Comparison of ENCODE assay signal across 25 cellular contexts in the genomic region with DNA sequence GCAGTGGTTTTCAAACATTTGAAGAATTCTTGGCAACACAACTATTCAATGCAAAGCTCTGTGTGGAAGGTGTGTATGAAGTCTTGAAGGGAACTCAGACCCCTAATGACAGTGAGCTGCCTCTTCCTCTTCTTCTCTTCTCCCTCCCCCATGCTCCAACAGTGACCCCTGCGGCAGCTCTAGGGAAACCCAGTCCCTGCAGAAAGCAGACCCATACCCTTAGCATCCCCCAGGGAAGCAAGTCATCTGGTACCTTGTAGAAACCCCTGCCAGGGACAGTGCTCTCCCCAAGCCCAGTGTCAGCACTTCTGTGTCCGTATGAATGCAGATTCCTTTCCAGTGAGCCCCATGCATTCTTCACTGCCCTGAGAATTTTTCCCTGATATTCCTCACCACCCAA.
DNase-seq lines count a peak whose midpoint lies in the region; ATAC-seq and TF ChIP-seq lines count a peak whose summit lies in the region.
"Had no signal": no experiment of that assay in that cellular context is flagged by ENCODE, and none has a peak within 500 bp of the region (broad histone marks: within the 10 kb centered on the region; RNA-seq: fewer than 3 reads in every experiment).

No MANE protein-coding gene starts in this region.

- no peaks in the 10 kb centered on the region for H3K79me2 ChIP-seq in HCT116 (ENCODE audit: insufficient read depth, low read length)

- peaks cover 36% of the 10 kb centered on the region for H3K9me3 Mint-ChIP-seq in WTC11

- no peaks in the 10 kb centered on the region for H3K4me1 ChIP-seq in HCT116 (ENCODE audit: control insufficient read depth in 1 of 2, insufficient read depth in 2 of 2, low read length in 2 of 2)
- H3K4me1 ChIP-seq: ascending aorta, heart right ventricle, psoas muscle had no signal

- H3K4me2 ChIP-seq in HCT116 (ENCODE audit: low read length): no peak overlapping the region

- no peak for TF ChIP-seq RAD21 in HCT116 (IDR thresholded peaks at IDR 0.05; ENCODE audit: low read depth)

- ATAC-seq in HCT116 (no peak), WTC11 (peak; percentile 70), GM18861 (IDR thresholded peaks at IDR 0.05; ENCODE audit: unreplicated experiment) (no peak)
- ATAC-seq: activated CD4-positive, alpha-beta T cell treated with anti-CD3 and anti-CD28 coated beads for 36 hours; activated naive CD4-positive, alpha-beta T cell treated with anti-CD3 and anti-CD28 coated beads, Interleukin-2, amount 50 U/mL, for 72 hours; CD8-positive, alpha-beta T cell; heart right ventricle; psoas muscle; T-cell had no signal

- POLR2A ChIA-PET in HCT116 (lab: Charles Lee) (no interaction called here), WTC11 (lab: Charles Lee) (interaction anchor here (0.5 to 0.7 kb wide), 3 partner anchors 247 to 428 kb away, joined by 3 to 4 read pairs (median 4); no protein-coding TSS in a partner anchor)

- H3K36me3 ChIP-seq in GM06990 (ENCODE audit: control insufficient read depth, insufficient read depth, low read length) (no peaks in the 10 kb centered on the region), HCT116 (ENCODE audit: control insufficient read depth in 1 of 2, insufficient read depth in 2 of 2, low read length in 2 of 2) (no peaks in the 10 kb centered on the region)
- H3K36me3 ChIP-seq: ascending aorta, heart right ventricle, neutrophil had no signal

- H3K36me3 Mint-ChIP-seq in WTC11: peaks cover 28% of the 10 kb centered on the region
- H3K36me3 Mint-ChIP-seq: activated naive CD4-positive, alpha-beta T cell treated with anti-CD3 and anti-CD28 coated beads, Interleukin-2, amount 50 U/mL, for 72 hours; CD8-positive, alpha-beta T cell; immature natural killer cell; stimulated activated effector memory CD8-positive, alpha-beta T cell treated with anti-CD3 and anti-CD28 coated beads, Interleukin-12 subunit alpha, Interleukin-12 subunit beta, amount 100 ng/mL, for 72 hours; T-cell had no signal

- H3K27me3 Mint-ChIP-seq in WTC11 (ENCODE audit: low read depth): peaks cover 3% of the 10 kb centered on the region; the same call in 1 of the 2 replicates
- H3K27me3 Mint-ChIP-seq: activated CD4-positive, alpha-beta T cell treated with anti-CD3 and anti-CD28 coated beads for 36 hours had no signal

- no peaks in the 10 kb centered on the region for H4K20me1 ChIP-seq in HCT116 (ENCODE audit: insufficient read depth)

- no peaks in the 10 kb centered on the region for H3K9me3 ChIP-seq in HCT116 (ENCODE audit: control insufficient read depth in 1 of 2, insufficient read depth in 1 of 2, low read depth in 1 of 2, low read length in 2 of 2)
- H3K9me3 ChIP-seq: ascending aorta, heart right ventricle, neutrophil, psoas muscle had no signal

- no peak overlapping the region for H3K9ac ChIP-seq in HCT116 (ENCODE audit: low read length)

- TF ChIP-seq POLR2A in HCT116 (IDR thresholded peaks at IDR 0.05; ENCODE audit: borderline replicate concordance, extremely low read depth, insufficient read depth, insufficient read length): no peak

- peak; percentile 7 for TF ChIP-seq CTCF in GM06990 (IDR thresholded peaks at IDR 0.05; ENCODE audit: insufficient read depth, low read length, poor library complexity, severe bottlenecking)
- TF ChIP-seq CTCF in HCT116 (IDR thresholded peaks at IDR 0.05 in 2 of 3, conservative IDR thresholded peaks at IDR 0.05 in 1 of 3; ENCODE audit: borderline replicate concordance in 1 of 3, insufficient read depth in 1 of 3, low read depth in 2 of 3, low read length in 2 of 3): 0 out of 6 replicates have a peak, but pooled peaks of 2 of the 3 experiments have one; percentile 10 to 14
- TF ChIP-seq CTCF in WTC11 (IDR thresholded peaks at IDR 0.05): no peak

- no peaks in the 10 kb centered on the region for H3K9me2 ChIP-seq in HCT116 (ENCODE audit: insufficient read depth)

- H3K27ac ChIP-seq in HCT116 (ENCODE audit: low read depth, low read length): no peak overlapping the region
- H3K27ac ChIP-seq: ascending aorta, heart right ventricle, neutrophil, psoas muscle, skin epidermis had no signal

- BruUV-seq in HCT116 (replicated peaks; lab: Mats Ljungman, UMichigan): no TSS peak

- intact Hi-C loops in HCT116 (cut with micrococcal nuclease): no loop called here

- DNase-seq in GM06990 (ENCODE audit: extremely low read depth, insufficient read length) (no peak), HCT116 (ENCODE audit: low read depth, low spot score) (no peak), WTC11 (ENCODE audit: low spot score) (peak; percentile 46), medulla oblongata (ENCODE audit: extremely low spot score) (peak; percentile 10), activated T-cell treated with anti-CD3 and anti-CD28 coated beads for 4 hours (no peak)
- no peak for DNase-seq in activated CD4-positive, alpha-beta T cell treated with anti-CD3 and anti-CD28 coated beads, Interleukin-2, amount 50 U/mL, for 48 hours
- DNase-seq in stimulated activated naive CD4-positive, alpha-beta T cell (lab: John Stamatoyannopoulos, UW): no peak
- DNase-seq: activated CD4-positive, alpha-beta T cell treated with anti-CD3 and anti-CD28 coated beads for 36 hours; CD8-positive, alpha-beta T cell; central memory CD4-positive, alpha-beta T cell; dermis blood vessel endothelial cell; heart right ventricle; immature natural killer cell; NCI-H1436 treated with DMSO at 0.1 percent for 48 hours; OCI-M1; psoas muscle; Right ventricle myocardium superior; stimulated activated CD4-positive, alpha-beta T cell treated with anti-CD3 and anti-CD28 coated beads, Interleukin-1b, Interleukin-23, amount 100 ng/mL, for 48 hours; T-cell had no signal

- no peaks in the 10 kb centered on the region; the same call in none of the 2 replicates for H3K27me3 ChIP-seq in GM06990 (replicated peaks; ENCODE audit: control insufficient read depth, insufficient read depth, low read length)
- H3K27me3 ChIP-seq in HCT116 (ENCODE audit: insufficient read depth, low read length): peaks cover 7% of the 10 kb centered on the region; the same call in 1 of the 2 replicates
- H3K27me3 ChIP-seq: ascending aorta had no signal

- CTCF ChIA-PET in HCT116 (lab: Charles Lee) (no interaction called here), WTC11 (lab: Charles Lee) (interaction anchor here (0.7 to 6.6 kb wide), 11 partner anchors 8 to 672 kb away, joined by 3 to 65 read pairs (median 4); a partner anchor contains a TSS)

- no peak overlapping the region for H2AFZ ChIP-seq in HCT116 (ENCODE audit: low read depth, low read length, poor library complexity, severe bottlenecking)

- H3K4me3 ChIP-seq in GM06990 (replicated peaks; ENCODE audit: low read depth, low read length) (no peak overlapping the region), HCT116 (replicated peaks in 1 of 2; ENCODE audit: low read depth in 1 of 2, low read length in 2 of 2) (no peak overlapping the region)
- H3K4me3 ChIP-seq: ascending aorta, heart right ventricle, psoas muscle, skin epidermis had no signal

- RAD21 ChIA-PET in HCT116 (lab: Charles Lee; ENCODE audit: low non-redundant PET in 1 of 2, low total read pairs in 2 of 2, uncharacterized antibody in 2 of 2, unreplicated experiment in 2 of 2): no interaction called here

- H3K4me1 Mint-ChIP-seq in WTC11: peaks cover 37% of the 10 kb centered on the region
- H3K4me1 Mint-ChIP-seq: activated CD4-positive, alpha-beta T cell treated with anti-CD3 and anti-CD28 coated beads for 36 hours; immature natural killer cell; stimulated activated effector memory CD8-positive, alpha-beta T cell treated with anti-CD3 and anti-CD28 coated beads, Interleukin-12 subunit alpha, Interleukin-12 subunit beta, amount 100 ng/mL, for 72 hours; T-cell had no signal

- no peak overlapping the region for H3K27ac Mint-ChIP-seq in WTC11
- H3K27ac Mint-ChIP-seq: activated CD4-positive, alpha-beta T cell treated with anti-CD3 and anti-CD28 coated beads for 36 hours; activated naive CD4-positive, alpha-beta T cell treated with anti-CD3 and anti-CD28 coated beads, Interleukin-2, amount 50 U/mL, for 72 hours; CD8-positive, alpha-beta T cell; immature natural killer cell; stimulated activated effector memory CD8-positive, alpha-beta T cell treated with anti-CD3 and anti-CD28 coated beads, Interleukin-12 subunit alpha, Interleukin-12 subunit beta, amount 100 ng/mL, for 72 hours; T-cell had no signal

- H3K4me3 Mint-ChIP-seq in WTC11: no peak overlapping the region
- H3K4me3 Mint-ChIP-seq: activated CD4-positive, alpha-beta T cell treated with anti-CD3 and anti-CD28 coated beads for 36 hours; CD8-positive, alpha-beta T cell; immature natural killer cell; stimulated activated effector memory CD8-positive, alpha-beta T cell treated with anti-CD3 and anti-CD28 coated beads, Interleukin-12 subunit alpha, Interleukin-12 subunit beta, amount 100 ng/mL, for 72 hours; T-cell had no signal

TF ChIP-seq in HCT116, 20 proteins besides CTCF, POLR2A, EP300 and RAD21 (continues in another document):
- TF ChIP-seq, protein P1, sequence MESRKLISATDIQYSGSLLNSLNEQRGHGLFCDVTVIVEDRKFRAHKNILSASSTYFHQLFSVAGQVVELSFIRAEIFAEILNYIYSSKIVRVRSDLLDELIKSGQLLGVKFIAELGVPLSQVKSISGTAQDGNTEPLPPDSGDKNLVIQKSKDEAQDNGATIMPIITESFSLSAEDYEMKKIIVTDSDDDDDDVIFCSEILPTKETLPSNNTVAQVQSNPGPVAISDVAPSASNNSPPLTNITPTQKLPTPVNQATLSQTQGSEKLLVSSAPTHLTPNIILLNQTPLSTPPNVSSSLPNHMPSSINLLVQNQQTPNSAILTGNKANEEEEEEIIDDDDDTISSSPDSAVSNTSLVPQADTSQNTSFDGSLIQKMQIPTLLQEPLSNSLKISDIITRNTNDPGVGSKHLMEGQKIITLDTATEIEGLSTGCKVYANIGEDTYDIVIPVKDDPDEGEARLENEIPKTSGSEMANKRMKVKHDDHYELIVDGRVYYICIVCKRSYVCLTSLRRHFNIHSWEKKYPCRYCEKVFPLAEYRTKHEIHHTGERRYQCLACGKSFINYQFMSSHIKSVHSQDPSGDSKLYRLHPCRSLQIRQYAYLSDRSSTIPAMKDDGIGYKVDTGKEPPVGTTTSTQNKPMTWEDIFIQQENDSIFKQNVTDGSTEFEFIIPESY (IDR thresholded peaks at IDR 0.05; ENCODE audit: extremely low read depth, insufficient replicate concordance, low read length): no peak

TF ChIP-seq in WTC11, 78 proteins besides CTCF, POLR2A, EP300 and RAD21 (continues in another document):
- no peak for TF ChIP-seq MYBL2 (CRISPR knock-in tag; IDR thresholded peaks at IDR 0.05)
- no peak for TF ChIP-seq ZNF423 (CRISPR knock-in tag; IDR thresholded peaks at IDR 0.05)
- no peak for TF ChIP-seq IRF2 (CRISPR knock-in tag; IDR thresholded peaks at IDR 0.05; ENCODE audit: borderline replicate concordance, low read depth)
- no peak for TF ChIP-seq TCF7 (CRISPR knock-in tag; IDR thresholded peaks at IDR 0.05; ENCODE audit: low read depth)
- TF ChIP-seq TEAD4 (CRISPR knock-in tag; IDR thresholded peaks at IDR 0.05): no peak

Comparison
In these comparisons a context has a peak if more than half of its experiments do, and no peak if none do; other contexts are left out.
1. DNase-seq: peak in WTC11 (single experiment) and medulla oblongata (single experiment); none in GM06990 (single experiment), HCT116 (single experiment), activated CD4-positive, alpha-beta T cell treated with anti-CD3 and anti-CD28 coated beads, Interleukin-2, amount 50 U/mL, for 48 hours (0 of 2), activated T-cell treated with anti-CD3 and anti-CD28 coated beads for 4 hours (single experiment) and stimulated activated naive CD4-positive, alpha-beta T cell (0 of 6).